ENCODE assay signal across 23 cellular contexts in genomic region chr2:182047544-182047943, GRCh38.
A peak's percentile ranks its signal among the peaks of the same experiment; 100 is the strongest.
DNase-seq lines count a peak whose midpoint lies in the region; ATAC-seq, FAIRE-seq and TF ChIP-seq lines count a peak whose summit lies in the region.
"Had no signal": no experiment of that assay in that cellular context is flagged by ENCODE, and none has a peak within 500 bp of the region (broad histone marks: within the 10 kb centered on the region; RNA-seq: fewer than 3 reads in every experiment).

No MANE protein-coding gene starts in this region.

- intact Hi-C loops in HCT116 (cut with micrococcal nuclease), result no loop called here

- RAD21 ChIA-PET in HCT116 (lab: Charles Lee; ENCODE audit: low non-redundant PET in 1 of 2, low total read pairs in 2 of 2, uncharacterized antibody in 2 of 2, unreplicated experiment in 2 of 2), result no interaction called here

- H3K4me1 ChIP-seq in HCT116 (ENCODE audit: control insufficient read depth in 1 of 2, insufficient read depth in 2 of 2, low read length in 2 of 2) (peaks cover 0 to 12% of the 10 kb centered on the region in 2 experiments; a peak in 2 of 4 replicates), SK-N-SH (ENCODE audit: control insufficient read depth in 1 of 2, insufficient read depth in 2 of 2, low read depth in 1 of 2, low read length in 1 of 2) (peaks cover 0 to 7% of the 10 kb centered on the region in 2 experiments; a peak in 1 of 4 replicates), small intestine (ENCODE audit: control insufficient read depth in 2 of 2, insufficient read depth in 1 of 2, low read depth in 1 of 2, low read length in 1 of 2) (no peaks in the 10 kb centered on the region)

- no TSS peak for BruUV-seq in HCT116 (replicated peaks; lab: Mats Ljungman, UMichigan)

- TF ChIP-seq RAD21 in HCT116 (IDR thresholded peaks at IDR 0.05; ENCODE audit: low read depth), result no peak
- no peak for TF ChIP-seq RAD21 in SK-N-SH (IDR thresholded peaks at IDR 0.05; ENCODE audit: low read length)

- TF ChIP-seq CTCF in AG09309 (IDR thresholded peaks at IDR 0.05; ENCODE audit: control insufficient read depth, insufficient read depth, low read depth, low read length, missing control alignments) (no peak), HCT116 (IDR thresholded peaks at IDR 0.05 in 2 of 3, conservative IDR thresholded peaks at IDR 0.05 in 1 of 3; ENCODE audit: borderline replicate concordance in 1 of 3, insufficient read depth in 1 of 3, low read depth in 2 of 3, low read length in 2 of 3) (no peak), SK-N-SH (IDR thresholded peaks at IDR 0.05) (no peak), fibroblast of the aortic adventitia (IDR thresholded peaks at IDR 0.05; ENCODE audit: insufficient read depth, low read length) (no peak)

- no peak overlapping the region for H3K9ac ChIP-seq in HCT116 (ENCODE audit: low read length)
- H3K9ac ChIP-seq in SK-N-SH, result no peak overlapping the region

- H4K20me1 ChIP-seq in HCT116 (ENCODE audit: insufficient read depth) (no peaks in the 10 kb centered on the region), SK-N-SH (ENCODE audit: insufficient read depth) (no peaks in the 10 kb centered on the region)

- H3K4me3 ChIP-seq in AG09309 (ENCODE audit: control insufficient read depth, low read depth, low read length) (no peak overlapping the region), HCT116 (replicated peaks in 1 of 2; ENCODE audit: low read depth in 1 of 2, low read length in 2 of 2) (no peak overlapping the region), SK-N-SH (ENCODE audit: low read depth in 2 of 2, low read length in 1 of 2) (no peak overlapping the region), fibroblast of the aortic adventitia (ENCODE audit: low read depth, low read length) (no peak overlapping the region), small intestine (ENCODE audit: low read depth in 1 of 2, low read length in 2 of 2) (no peak overlapping the region)
- H3K4me3 ChIP-seq: smooth muscle cell had no signal

- H3K4me2 ChIP-seq in HCT116 (ENCODE audit: low read length), result no peak overlapping the region
- H3K4me2 ChIP-seq in SK-N-SH, result no peak overlapping the region
- H3K4me2 ChIP-seq: smooth muscle cell had no signal

- no peak for FAIRE-seq in small intestine (lab: Jason Lieb, UNC)
- FAIRE-seq: urothelium cell line had no signal

- TF ChIP-seq POLR2A in HCT116 (IDR thresholded peaks at IDR 0.05; ENCODE audit: borderline replicate concordance, extremely low read depth, insufficient read depth, insufficient read length), result no peak

- DNase-seq in AG09309 (ENCODE audit: low read depth) (peak; percentile 81), HCT116 (ENCODE audit: low read depth, low spot score) (no peak), SK-N-SH (no peak), fibroblast of the aortic adventitia (ENCODE audit: low read depth) (peak; percentile 56), cerebellar cortex (ENCODE audit: low spot score) (no peak), small intestine (no peak)
- no peak for DNase-seq in activated CD4-positive, alpha-beta T cell treated with anti-CD3 and anti-CD28 coated beads, Interleukin-2, amount 50 U/mL, for 1 hour
- DNase-seq: activated CD4-positive, alpha-beta T cell treated with anti-CD3 and anti-CD28 coated beads, Interleukin-2, amount 50 U/mL, for 48 hours; activated CD8-positive, alpha-beta memory T cell treated with anti-CD3 and anti-CD28 coated beads, Interleukin-2, amount 50 U/mL, for 48 hours; activated naive CD8-positive, alpha-beta T cell treated with anti-CD3 and anti-CD28 coated beads for 36 hours; effector CD4-positive, alpha-beta T cell; hippocampal formation; immature natural killer cell; Karpas-422; naive B cell; NCI-H1694 treated with DMSO at 0.1 percent for 48 hours; NCI-H774; occipital lobe; substantia nigra; T1000 had no signal

- H3K27me3 ChIP-seq in HCT116 (ENCODE audit: insufficient read depth, low read length) (no peaks in the 10 kb centered on the region), SK-N-SH (ENCODE audit: insufficient read depth) (no peaks in the 10 kb centered on the region), small intestine (ENCODE audit: control insufficient read depth in 2 of 2, insufficient read depth in 2 of 2, low read length in 2 of 2) (no peaks in the 10 kb centered on the region)

- POLR2A ChIA-PET in HCT116 (lab: Charles Lee), result no interaction called here
- POLR2A ChIA-PET in SK-N-SH (lab: Yijun Ruan, JAX), result no interaction called here

- ATAC-seq in HCT116 (no peak), GM19395 (IDR thresholded peaks at IDR 0.05; ENCODE audit: unreplicated experiment) (no peak)

- TF ChIP-seq EP300 in SK-N-SH (IDR thresholded peaks at IDR 0.05; ENCODE audit: borderline replicate concordance in 1 of 2, low read depth in 1 of 2, low read length in 1 of 2), result peak; percentile 55 to 59; a peak in 2 of 4 replicates

- no peaks in the 10 kb centered on the region for H3K36me3 ChIP-seq in HCT116 (ENCODE audit: control insufficient read depth in 1 of 2, insufficient read depth in 2 of 2, low read length in 2 of 2)
- no peaks in the 10 kb centered on the region for H3K36me3 ChIP-seq in SK-N-SH (replicated peaks in 1 of 2; ENCODE audit: control insufficient read depth in 1 of 2, insufficient read depth in 2 of 2, low read length in 1 of 2)
- H3K36me3 ChIP-seq in small intestine (ENCODE audit: control insufficient read depth in 2 of 2, insufficient read depth in 2 of 2, low read length in 2 of 2), result no peaks in the 10 kb centered on the region

- H3K9me2 ChIP-seq in HCT116 (ENCODE audit: insufficient read depth) (no peaks in the 10 kb centered on the region; the same call in 1 of the 2 replicates), SK-N-SH (no peaks in the 10 kb centered on the region)

- H3K27ac ChIP-seq in HCT116 (ENCODE audit: low read depth, low read length), result no peak overlapping the region
- peak overlapping the region; percentile 46 to 58; a peak in 2 of 4 replicates for H3K27ac ChIP-seq in SK-N-SH (ENCODE audit: low read depth in 2 of 2, low read length in 1 of 2)
- no peak overlapping the region for H3K27ac ChIP-seq in small intestine (ENCODE audit: low read depth in 1 of 2, low read length in 1 of 2)

- H2AFZ ChIP-seq in HCT116 (ENCODE audit: low read depth, low read length, poor library complexity, severe bottlenecking), result no peak overlapping the region
- no peak overlapping the region for H2AFZ ChIP-seq in SK-N-SH (ENCODE audit: low read depth)

- CTCF ChIA-PET in HCT116 (lab: Charles Lee) (no interaction called here), SK-N-SH (lab: Yijun Ruan, JAX) (no interaction called here)

- H3K9me3 ChIP-seq in HCT116 (ENCODE audit: control insufficient read depth in 1 of 2, insufficient read depth in 1 of 2, low read depth in 1 of 2, low read length in 2 of 2), result no peaks in the 10 kb centered on the region
- no peaks in the 10 kb centered on the region for H3K9me3 ChIP-seq in SK-N-SH
- H3K9me3 ChIP-seq in small intestine (ENCODE audit: control insufficient read depth, low read depth), result no peaks in the 10 kb centered on the region

- no peaks in the 10 kb centered on the region for H3K79me2 ChIP-seq in HCT116 (ENCODE audit: insufficient read depth, low read length)
- no peaks in the 10 kb centered on the region for H3K79me2 ChIP-seq in SK-N-SH (ENCODE audit: insufficient read depth)

- peaks cover 4% of the 10 kb centered on the region for H3F3A ChIP-seq in SK-N-SH (replicated peaks; ENCODE audit: insufficient read depth)

TF ChIP-seq in HCT116, 20 proteins besides CTCF, POLR2A, EP300 and RAD21:
- TF ChIP-seq ATF3 (IDR thresholded peaks at IDR 0.05), result no peak
- TF ChIP-seq CEBPB (IDR thresholded peaks at IDR 0.05; ENCODE audit: low read depth), result 0 out of 2 replicates have a peak, but pooled peaks have one; percentile 24
- no peak for TF ChIP-seq ZFX (IDR thresholded peaks at IDR 0.05)

TF ChIP-seq in SK-N-SH, 30 proteins besides CTCF, POLR2A, EP300 and RAD21 (continues in another document):
- TF ChIP-seq TCF12 (IDR thresholded peaks at IDR 0.05) (peak; percentile 90), SIN3A (IDR thresholded peaks at IDR 0.05; ENCODE audit: borderline replicate concordance, low read depth, low read length) (no peak), USF1 (IDR thresholded peaks at IDR 0.05; ENCODE audit: borderline replicate concordance, low read depth) (no peak), NRF1 (IDR thresholded peaks at IDR 0.05; ENCODE audit: low read depth, low read length) (no peak), IRF3 (IDR thresholded peaks at IDR 0.05; ENCODE audit: low read depth, low read length) (no peak), POLR2AphosphoS5 (IDR thresholded peaks at IDR 0.05; ENCODE audit: low read depth, low read length) (peak; percentile 73), FOSL2 (IDR thresholded peaks at IDR 0.05; ENCODE audit: borderline replicate concordance, low read depth) (no peak), CHD2 (IDR thresholded peaks at IDR 0.05; ENCODE audit: low read length, partially characterized antibody) (no peak), FOXM1 (IDR thresholded peaks at IDR 0.05; ENCODE audit: low read depth) (peak; percentile 70; the same call in 1 of the 2 replicates), MXI1 (IDR thresholded peaks at IDR 0.05; ENCODE audit: low read depth, low read length) (no peak)

Comparison
In these comparisons a context has a peak if more than half of its experiments do, and no peak if none do; other contexts are left out.
1. DNase-seq: peak in AG09309 (single experiment) and fibroblast of the aortic adventitia (single experiment); none in HCT116 (single experiment), SK-N-SH (single experiment), activated CD4-positive, alpha-beta T cell treated with anti-CD3 and anti-CD28 coated beads, Interleukin-2, amount 50 U/mL, for 1 hour (single experiment), cerebellar cortex (single experiment) and small intestine (single experiment).
2. H3K27ac ChIP-seq: peak in SK-N-SH (2 of 2); none in HCT116 (single experiment) and small intestine (0 of 2).